Comparison of ENCODE assay signal across 8 cellular contexts in genomic region chr6:32852844-32853540, GRCh38. TPM values are rescaled to one million over a fixed set of nuclear protein-coding genes. Genes with fewer than 3 reads are reported as not detected.
A peak's percentile ranks its signal among the peaks of the same experiment; 100 is the strongest.
DNase-seq lines count a peak whose midpoint lies in the region; ATAC-seq and TF ChIP-seq lines count a peak whose summit lies in the region.

No MANE protein-coding gene starts in this region.

- peak; percentile 20 for ATAC-seq in HG03039 (IDR thresholded peaks at IDR 0.05; ENCODE audit: unreplicated experiment)

- peak overlapping the region; percentile 69 for H3K4me3 ChIP-seq in SJSA1
- peak overlapping the region; percentile 69 to 92 (median 76) for H3K4me3 ChIP-seq in adrenal gland
- peak overlapping the region; percentile 56 for H3K4me3 ChIP-seq in cardiac muscle cell
- H3K4me3 ChIP-seq in ovary, result peak overlapping the region; percentile 94

- TF ChIP-seq CTCF in adrenal gland (IDR thresholded peaks at IDR 0.05), result no peak
- TF ChIP-seq CTCF in cardiac muscle cell (IDR thresholded peaks at IDR 0.05; ENCODE audit: low read depth, low read length), result no peak
- TF ChIP-seq CTCF in ovary (IDR thresholded peaks at IDR 0.05), result no peak

- H3K9me3 ChIP-seq in SJSA1 (replicated peaks) (no peaks in the 10 kb centered on the region), adrenal gland (replicated peaks in 1 of 3) (no peaks in the 10 kb centered on the region), cardiac muscle cell (ENCODE audit: low read depth) (no peaks in the 10 kb centered on the region), ovary (no peaks in the 10 kb centered on the region)

- TF ChIP-seq EP300 in ovary (IDR thresholded peaks at IDR 0.05), result no peak

- peaks cover 15% of the 10 kb centered on the region for H3K4me1 ChIP-seq in SJSA1 (replicated peaks)
- peaks cover 14 to 23% of the 10 kb centered on the region in 2 donors for H3K4me1 ChIP-seq in adrenal gland (replicated peaks in 1 of 2)
- H3K4me1 ChIP-seq in cardiac muscle cell (ENCODE audit: low read depth), result peaks cover 9% of the 10 kb centered on the region
- peaks cover 10% of the 10 kb centered on the region for H3K4me1 ChIP-seq in ovary (ENCODE audit: insufficient read depth)

- TF ChIP-seq POLR2A in adrenal gland (IDR thresholded peaks at IDR 0.05), result peak in 1 of 2 donors; percentile 14
- no peak for TF ChIP-seq POLR2A in ovary (IDR thresholded peaks at IDR 0.05)

- 1% methylated on average over 17 to 41 of the region's 41 CpGs for WGBS in adrenal gland, 4 donors
- 0 to 1% (median 0%) methylated on average over 25 to 41 of the region's 41 CpGs for WGBS in ovary, 3 donors

- intact Hi-C loops in adrenal gland (cut with DNase I), result no loop called here
- intact Hi-C loops in ovary (cut with DNase I), result loop anchor here in 1 of 4 donors (2.0 kb wide), 1 partner anchor 14 kb away; the partner anchor contains the start of gene TAP2

- peak overlapping the region; percentile 81 for H3K27ac ChIP-seq in SJSA1
- peak overlapping the region; percentile 91 to 98 (median 96) for H3K27ac ChIP-seq in adrenal gland
- no peak overlapping the region for H3K27ac ChIP-seq in cardiac muscle cell
- peak overlapping the region; percentile 98 for H3K27ac ChIP-seq in ovary

- peak; percentile 54 for DNase-seq in stimulated activated CD4-positive, alpha-beta T cell treated with anti-CD3 and anti-CD28 coated beads, Interleukin-12 subunit alpha, Interleukin-12 subunit beta, amount 100 ng/mL, for 4 hours
- DNase-seq in stimulated activated CD4-positive, alpha-beta T cell treated with anti-CD3 and anti-CD28 coated beads, Interleukin-2, amount 100 ng/mL, for 48 hours, result no peak
- DNase-seq in SJSA1 (ENCODE audit: low read depth in 1 of 2, low spot score in 2 of 2), result peak in 1 of 2 experiments; percentile 55
- peak; percentile 55 to 76 (median 63) for DNase-seq in adrenal gland
- peak; percentile 24 to 45 for DNase-seq in cardiac muscle cell (ENCODE audit: low read depth in 1 of 2, low spot score in 1 of 2)
- DNase-seq in ovary, result peak in 4 of 5 donors; percentile 39 to 63 (median 54)
- DNase-seq in NCI-H2171 treated with DMSO at 0.1 percent for 48 hours (lab: John Stamatoyannopoulos, UW), result no peak

- H3K27me3 ChIP-seq in SJSA1 (replicated peaks), result no peaks in the 10 kb centered on the region
- H3K27me3 ChIP-seq in adrenal gland, result no peaks in the 10 kb centered on the region
- H3K27me3 ChIP-seq in cardiac muscle cell, result peaks cover 93% of the 10 kb centered on the region
- no peaks in the 10 kb centered on the region for H3K27me3 ChIP-seq in ovary

- H3K36me3 ChIP-seq in SJSA1, result peaks cover 50% of the 10 kb centered on the region
- peaks cover 0 to 42% of the 10 kb centered on the region in 2 donors for H3K36me3 ChIP-seq in adrenal gland (replicated peaks in 1 of 2)
- no peaks in the 10 kb centered on the region for H3K36me3 ChIP-seq in cardiac muscle cell
- no peaks in the 10 kb centered on the region for H3K36me3 ChIP-seq in ovary

RNA-seq across cellular contexts. Expression of gene TAP1, which starts 0.5 kb away (rescaled TPM):
- 92.8 and 106 TPM in 2 replicates for total RNA-seq in SJSA1 (2014; rRNA removed; shearing (Covaris generic))
- total RNA-seq in adrenal gland, result 10 to 100 TPM; 38.7 to 76.9 (median 54.3) TPM
- polyA plus RNA-seq in adrenal gland, result 10 to 100 TPM; 24.9 to 77.9 (median 52.2) TPM
- total RNA-seq in cardiac muscle cell, result 6.8 and 11.6 TPM in 2 replicates
- 11.2 and 12.6 TPM in 2 replicates for polyA plus RNA-seq in cardiac muscle cell
- total RNA-seq in ovary, result 10 to 100 TPM; 17.7 to 30.7 (median 23.3) TPM
- 10 to 100 TPM; 22.7 to 48.4 TPM for polyA plus RNA-seq in ovary

RNA-seq across cellular contexts. Expression of gene PSMB9, which starts 1.0 kb away (rescaled TPM):
- total RNA-seq in SJSA1 (2014; rRNA removed; shearing (Covaris generic)), result 66.0 and 91.8 TPM in 2 replicates
- 10 to 100 TPM; 16.1 to 69.8 (median 42.3) TPM for total RNA-seq in adrenal gland
- polyA plus RNA-seq in adrenal gland, result 10 to 100 TPM; 13.8 to 52.9 (median 33.5) TPM
- total RNA-seq in cardiac muscle cell, result 2.0 and 4.5 TPM in 2 replicates
- polyA plus RNA-seq in cardiac muscle cell, result 5.9 and 11.0 TPM in 2 replicates
- 10 to 100 TPM in 6 of 7 donors, 1 to 10 TPM in 1; 9.5 to 28.3 (median 20.4) TPM for total RNA-seq in ovary
- polyA plus RNA-seq in ovary, result 10 to 100 TPM; 23.6 to 30.7 TPM

RNA-seq across cellular contexts. Expression of gene PSMB8, which starts 9.1 kb away (rescaled TPM):
- total RNA-seq in SJSA1 (2014; rRNA removed; shearing (Covaris generic)), result 107 and 118 TPM in 2 replicates
- total RNA-seq in adrenal gland (100 to 1,000 TPM in 1 of 8 donors, 10 to 100 TPM in 7; 67.5 to 114 (median 88.1) TPM), cardiac muscle cell (0.21 and 0.42 TPM in 2 replicates), ovary (10 to 100 TPM; 28.9 to 44.8 (median 36.0) TPM)
- polyA plus RNA-seq in adrenal gland (100 to 1,000 TPM in 2 of 3 donors, 10 to 100 TPM in 1; 63.0 to 195 (median 137) TPM), cardiac muscle cell (0.57 and 0.66 TPM in 2 replicates), ovary (100 to 1,000 TPM in 1 of 2 donors, 10 to 100 TPM in 1; 62.2 to 103 TPM)

RNA-seq across cellular contexts. Expression of gene TAP2, which starts 14.5 kb away (rescaled TPM):
- 18.5 and 34.2 TPM in 2 replicates for total RNA-seq in SJSA1 (2014; rRNA removed; shearing (Covaris generic))
- total RNA-seq in adrenal gland, result 10 to 100 TPM in 6 of 8 donors, 1 to 10 TPM in 2; 4.8 to 48.0 (median 29.5) TPM
- polyA plus RNA-seq in adrenal gland, result 10 to 100 TPM; 20.5 to 24.3 (median 21.5) TPM
- total RNA-seq in cardiac muscle cell, result 2.6 and 5.1 TPM in 2 replicates
- 2.1 and 2.5 TPM in 2 replicates for polyA plus RNA-seq in cardiac muscle cell
- total RNA-seq in ovary, result 10 to 100 TPM in 6 of 7 donors, 1 to 10 TPM in 1; 8.9 to 23.8 (median 18.6) TPM
- 10 to 100 TPM; 13.9 to 16.5 TPM for polyA plus RNA-seq in ovary

RNA-seq across cellular contexts. Expression of gene HLA-DOB, which starts 36.2 kb away (rescaled TPM):
- 0.32 TPM in 1 of 2 replicates, not detected in the other for total RNA-seq in SJSA1 (2014; rRNA removed; shearing (Covaris generic))
- total RNA-seq in adrenal gland (under 1 TPM in 5 of 8 donors, not detected in 3; 0.28 to 0.69 (median 0.61) TPM), cardiac muscle cell (not detected in 2 replicates), ovary (1 to 10 TPM in 2 of 7 donors, under 1 TPM in 4, not detected in 1; 0.28 to 4.6 (median 0.73) TPM)
- polyA plus RNA-seq in adrenal gland (1 to 10 TPM in 1 of 3 donors, under 1 TPM in 2; 0.71 to 1.6 (median 0.99) TPM), cardiac muscle cell (not detected in 2 replicates), ovary (1 to 10 TPM in 1 of 2 donors, under 1 TPM in 1; 0.24 to 1.6 TPM)

Comparison
In these comparisons a context has a peak if more than half of its experiments do, and no peak if none do; other contexts are left out.
1. DNase-seq: peak in stimulated activated CD4-positive, alpha-beta T cell treated with anti-CD3 and anti-CD28 coated beads, Interleukin-12 subunit alpha, Interleukin-12 subunit beta, amount 100 ng/mL, for 4 hours (single experiment), adrenal gland (7 of 7), cardiac muscle cell (2 of 2) and ovary (4 of 5); none in stimulated activated CD4-positive, alpha-beta T cell treated with anti-CD3 and anti-CD28 coated beads, Interleukin-2, amount 100 ng/mL, for 48 hours (0 of 2) and NCI-H2171 treated with DMSO at 0.1 percent for 48 hours (single experiment).
2. RNA of gene PSMB8, which starts 9.1 kb away (total RNA-seq): 107 to 118 TPM in SJSA1, 67.5 to 114 TPM in adrenal gland and 28.9 to 44.8 TPM in ovary; 0.21 to 0.42 TPM in cardiac muscle cell; every median in the first group is over 10 times any median in the second.
3. Peak in every context shown above with its lines, with median percentiles within 50 percentile points of each other: H3K4me3 ChIP-seq.